ENCODE assay signal across 8 cellular contexts in the genomic region with DNA sequence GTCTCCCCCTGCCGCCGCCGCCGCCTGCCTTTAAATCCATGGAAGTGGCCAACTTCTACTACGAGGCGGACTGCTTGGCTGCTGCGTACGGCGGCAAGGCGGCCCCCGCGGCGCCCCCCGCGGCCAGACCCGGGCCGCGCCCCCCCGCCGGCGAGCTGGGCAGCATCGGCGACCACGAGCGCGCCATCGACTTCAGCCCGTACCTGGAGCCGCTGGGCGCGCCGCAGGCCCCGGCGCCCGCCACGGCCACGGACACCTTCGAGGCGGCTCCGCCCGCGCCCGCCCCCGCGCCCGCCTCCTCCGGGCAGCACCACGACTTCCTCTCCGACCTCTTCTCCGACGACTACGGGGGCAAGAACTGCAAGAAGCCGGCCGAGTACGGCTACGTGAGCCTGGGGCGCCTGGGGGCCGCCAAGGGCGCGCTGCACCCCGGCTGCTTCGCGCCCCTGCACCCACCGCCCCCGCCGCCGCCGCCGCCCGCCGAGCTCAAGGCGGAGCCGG. TPM values are rescaled to one million over a fixed set of nuclear protein-coding genes. Genes with fewer than 3 reads are reported as not detected.
DNase-seq lines count a peak whose midpoint lies in the region; ATAC-seq and TF ChIP-seq lines count a peak whose summit lies in the region.

No MANE protein-coding gene starts in this region.

- peak in 1 of 2 donors; percentile 2 for TF ChIP-seq POLR2A in adrenal gland (IDR thresholded peaks at IDR 0.05)

- peaks cover 33% of the 10 kb centered on the region for H3K4me1 Mint-ChIP-seq in T-helper 1 cell treated with Interleukin-12 subunit alpha and Interleukin-12 subunit beta and Interleukin-4 antibody, amounts not matched to agents 30 μg/mL and 1 μg/mL, for 36 hours (ENCODE audit: low read depth)

- H3K4me3 Mint-ChIP-seq in T-helper 1 cell treated with Interleukin-12 subunit alpha and Interleukin-12 subunit beta and Interleukin-4 antibody, amounts not matched to agents 30 μg/mL and 1 μg/mL, for 36 hours, result peak overlapping the region; percentile 66

- WGBS in adrenal gland, 4 donors, result 1% methylated on average over 60 to 71 of the region's 73 CpGs; no CpG with 5 or more reads in 2 of the 4 donors

- DNase-seq in NCI-H2171 treated with DMSO at 0.1 percent for 48 hours (lab: John Stamatoyannopoulos, UW) (peak; percentile 51), NCI-H2171 (lab: John Stamatoyannopoulos, UW) (no peak), adrenal gland (peak in 6 of 7 donors; percentile 63 to 78 (median 70)), pons (ENCODE audit: low spot score) (no peak)
- DNase-seq in stimulated activated CD4-positive, alpha-beta T cell treated with anti-CD3 and anti-CD28 coated beads, Interleukin-12 subunit alpha, Interleukin-12 subunit beta, amount 100 ng/mL, for 4 hours, result peak; percentile 60

- intact Hi-C loops in adrenal gland (cut with DNase I), result loop anchor here in 1 of 2 donors (5.0 to 10.0 kb wide), 2 partner anchors 84 to 111 kb away; no protein-coding TSS in a partner anchor

- H3K4me1 ChIP-seq in adrenal gland (replicated peaks in 1 of 2), result peaks cover 20 to 30% of the 10 kb centered on the region in 2 donors

- H3K4me3 ChIP-seq in adrenal gland (peak overlapping the region; percentile 56 to 99 (median 82)), iPS-11a (ENCODE audit: low read depth, low read length) (peak overlapping the region; percentile 97)

- H3K9me3 ChIP-seq in adrenal gland (replicated peaks in 1 of 3), result no peaks in the 10 kb centered on the region

- peak overlapping the region; percentile 76 for H3K27ac Mint-ChIP-seq in T-helper 1 cell treated with Interleukin-12 subunit alpha and Interleukin-12 subunit beta and Interleukin-4 antibody, amounts not matched to agents 30 μg/mL and 1 μg/mL, for 36 hours

- H3K27ac ChIP-seq in adrenal gland, result peak overlapping the region; percentile 69 to 100 (median 99)

- H3K36me3 Mint-ChIP-seq in T-helper 1 cell treated with Interleukin-12 subunit alpha and Interleukin-12 subunit beta and Interleukin-4 antibody, amounts not matched to agents 30 μg/mL and 1 μg/mL, for 36 hours (ENCODE audit: low read depth), result peaks cover 20% of the 10 kb centered on the region

- peaks cover 0 to 25% of the 10 kb centered on the region in 2 donors for H3K36me3 ChIP-seq in adrenal gland (replicated peaks in 1 of 2)

- H3K9me3 Mint-ChIP-seq in T-helper 1 cell treated with Interleukin-12 subunit alpha and Interleukin-12 subunit beta and Interleukin-4 antibody, amounts not matched to agents 30 μg/mL and 1 μg/mL, for 36 hours, result no peaks in the 10 kb centered on the region

- TF ChIP-seq CTCF in adrenal gland (IDR thresholded peaks at IDR 0.05), result peak in 1 of 6 experiments; percentile 7

- peak; percentile 13 for ATAC-seq in HG03520 (IDR thresholded peaks at IDR 0.05; ENCODE audit: unreplicated experiment)

- H3K27me3 Mint-ChIP-seq in T-helper 1 cell treated with Interleukin-12 subunit alpha and Interleukin-12 subunit beta and Interleukin-4 antibody, amounts not matched to agents 30 μg/mL and 1 μg/mL, for 36 hours (ENCODE audit: low read depth), result peaks cover 3% of the 10 kb centered on the region

- H3K27me3 ChIP-seq in adrenal gland, result no peaks in the 10 kb centered on the region

RNA-seq across cellular contexts. Expression of gene CEBPB, which starts 0.5 kb away (rescaled TPM):
- total RNA-seq in adrenal gland, result 100 to 1,000 TPM; 148 to 272 (median 252) TPM
- 10 to 100 TPM; 31.0 to 74.7 (median 39.3) TPM for polyA plus RNA-seq in adrenal gland

RNA-seq across cellular contexts. Expression of gene PEDS1, which starts 37.6 kb away (rescaled TPM):
- 10 to 100 TPM; 18.7 to 39.1 (median 28.5) TPM for total RNA-seq in adrenal gland
- polyA plus RNA-seq in adrenal gland, result 10 to 100 TPM; 29.4 to 32.6 (median 30.2) TPM

Comparison
In these comparisons a context has a peak if more than half of its experiments do, and no peak if none do; other contexts are left out.
1. DNase-seq: peak in NCI-H2171 treated with DMSO at 0.1 percent for 48 hours (single experiment), adrenal gland (6 of 7) and stimulated activated CD4-positive, alpha-beta T cell treated with anti-CD3 and anti-CD28 coated beads, Interleukin-12 subunit alpha, Interleukin-12 subunit beta, amount 100 ng/mL, for 4 hours (single experiment); none in NCI-H2171 (single experiment) and pons (single experiment).